In genomic region chr18:80181642-80182461, GRCh38 we compare ENCODE assay signal across 23 cellular contexts.
A peak's percentile ranks its signal among the peaks of the same experiment; 100 is the strongest.
DNase-seq lines count a peak whose midpoint lies in the region; ATAC-seq and TF ChIP-seq lines count a peak whose summit lies in the region.
"Had no signal": no experiment of that assay in that cellular context is flagged by ENCODE, and none has a peak within 500 bp of the region (broad histone marks: within the 10 kb centered on the region; RNA-seq: fewer than 3 reads in every experiment).

No MANE protein-coding gene starts in this region.

- no peak overlapping the region for H2BK120ac ChIP-seq in mesendoderm (ENCODE audit: low read depth, low read length)

- WGBS in mesendoderm (ENCODE audit: extremely low coverage, insufficient coverage, low lambda C conversion rate) = no CpG with 5 or more reads among the region's 12 CpGs
- 45 to 73% methylated on average over 1 to 12 of the region's 12 CpGs for WGBS in transverse colon (ENCODE audit: low coverage in 1 of 2), 2 donors

- no peaks in the 10 kb centered on the region for H3K79me2 ChIP-seq in mesendoderm (ENCODE audit: control insufficient read depth, insufficient read depth, low read length)

- ATAC-seq in Panc1 (peak; percentile 17; the same call in 1 of the 2 replicates), upper lobe of right lung (no peak), GM21528 (IDR thresholded peaks at IDR 0.05; ENCODE audit: low FRiP score, unreplicated experiment) (no peak)
- ATAC-seq: activated naive CD8-positive, alpha-beta T cell treated with anti-CD3 and anti-CD28 coated beads, Interleukin-2, amount 50 U/mL, for 24 hours; activated T-helper 17 cell treated with anti-CD3 and anti-CD28 coated beads, Interleukin-2, amount 50 U/mL, for 72 hours; left cardiac atrium; naive thymus-derived CD8-positive, alpha-beta T cell; T-cell had no signal

- TF ChIP-seq CTCF in Panc1 (IDR thresholded peaks at IDR 0.05) = no peak
- TF ChIP-seq CTCF in upper lobe of right lung (IDR thresholded peaks at IDR 0.05) = no peak
- TF ChIP-seq CTCF in transverse colon (IDR thresholded peaks at IDR 0.05) = no peak

- no peaks in the 10 kb centered on the region for H3K9me3 ChIP-seq in Panc1 (ENCODE audit: control insufficient read depth, insufficient read depth, low read depth, low read length)
- H3K9me3 ChIP-seq in upper lobe of right lung = no peaks in the 10 kb centered on the region
- H3K9me3 ChIP-seq in transverse colon = no peaks in the 10 kb centered on the region
- H3K9me3 ChIP-seq: BE2C had no signal

- no peak overlapping the region for H2BK5ac ChIP-seq in mesendoderm (ENCODE audit: low read length)

- CTCF ChIA-PET in Panc1 (lab: Charles Lee) = interaction anchor here (1.5 kb wide), 1 partner anchor 47 kb away, joined by 3 read pairs; no protein-coding TSS in a partner anchor

- H3K4me1 ChIP-seq in Panc1 (ENCODE audit: control insufficient read depth, insufficient read depth, low read length) (no peaks in the 10 kb centered on the region), mesendoderm (ENCODE audit: control insufficient read depth, low read depth, low read length) (no peaks in the 10 kb centered on the region), upper lobe of right lung (no peaks in the 10 kb centered on the region), transverse colon (no peaks in the 10 kb centered on the region)
- H3K4me1 ChIP-seq: BE2C had no signal

- POLR2A ChIA-PET in Panc1 (lab: Charles Lee) = no interaction called here

- peak overlapping the region; percentile 6 for H3K23ac ChIP-seq in mesendoderm (ENCODE audit: low read length)

- H3K4ac ChIP-seq in mesendoderm (ENCODE audit: low read depth, low read length) = no peak overlapping the region

- no peak overlapping the region for H4K8ac ChIP-seq in mesendoderm (ENCODE audit: low read depth, low read length)

- H3K27ac ChIP-seq in Panc1 (ENCODE audit: low read length) = no peak overlapping the region
- no peak overlapping the region for H3K27ac ChIP-seq in mesendoderm (ENCODE audit: low read depth, low read length)
- no peak overlapping the region for H3K27ac ChIP-seq in upper lobe of right lung
- H3K27ac ChIP-seq in transverse colon = no peak overlapping the region
- H3K27ac ChIP-seq: coronary artery had no signal

- no peak overlapping the region for H3K56ac ChIP-seq in mesendoderm (ENCODE audit: low read length)

- H3K36me3 ChIP-seq in Panc1 (ENCODE audit: control insufficient read depth, insufficient read depth, low read length) (no peaks in the 10 kb centered on the region), mesendoderm (ENCODE audit: control insufficient read depth, insufficient read depth, low read length) (no peaks in the 10 kb centered on the region), upper lobe of right lung (no peaks in the 10 kb centered on the region), transverse colon (no peaks in the 10 kb centered on the region)
- H3K36me3 ChIP-seq: BE2C had no signal

- H3K27me3 ChIP-seq in Panc1 (ENCODE audit: control insufficient read depth, insufficient read depth, low read length) (no peaks in the 10 kb centered on the region), mesendoderm (ENCODE audit: insufficient read depth, low read length, poor library complexity) (no peaks in the 10 kb centered on the region), upper lobe of right lung (no peaks in the 10 kb centered on the region), transverse colon (no peaks in the 10 kb centered on the region)
- H3K27me3 ChIP-seq: BE2C had no signal

- no peak overlapping the region for H2AK5ac ChIP-seq in mesendoderm (ENCODE audit: low read length)

- no peak overlapping the region for H3K4me3 ChIP-seq in Panc1 (ENCODE audit: low read depth in 2 of 2, low read length in 2 of 2)
- no peak overlapping the region for H3K4me3 ChIP-seq in mesendoderm (ENCODE audit: low read length)
- H3K4me3 ChIP-seq in upper lobe of right lung = no peak overlapping the region
- H3K4me3 ChIP-seq in transverse colon = no peak overlapping the region
- H3K4me3 ChIP-seq: coronary artery had no signal

- H3K79me1 ChIP-seq in mesendoderm (ENCODE audit: low read length) = no peaks in the 10 kb centered on the region

- H3K9ac ChIP-seq in mesendoderm (ENCODE audit: low read length) = no peak overlapping the region

- H2BK15ac ChIP-seq in mesendoderm (replicated peaks; ENCODE audit: low read depth) = no peak overlapping the region

- in situ Hi-C loops in Panc1 (cut with HindIII; ENCODE audit: low pct_unique_long_range_greater_than_20kb, low sequenced_read_pairs) (no loop called here), transverse colon (cut with MboI; ENCODE audit: low pct_ligation_motif_present in 1 of 4, low pct_unique_long_range_greater_than_20kb in 1 of 4, low sequenced_read_pairs in 3 of 4) (no loop called here)

- H4K5ac ChIP-seq in mesendoderm (ENCODE audit: low read length) = no peak overlapping the region

- no peak overlapping the region for H3K18ac ChIP-seq in mesendoderm (ENCODE audit: low read length)

- TF ChIP-seq EP300 in transverse colon (IDR thresholded peaks at IDR 0.05; ENCODE audit: low read depth) = no peak

- DNase-seq in NCI-H510A treated with DMSO at 0.1 percent for 48 hours (lab: John Stamatoyannopoulos, UW) (peak; percentile 21), NCI-H510A (lab: John Stamatoyannopoulos, UW) (no peak), Panc1 (ENCODE audit: low read depth, low spot score) (no peak), mesendoderm (no peak), upper lobe of right lung (peak; percentile 56), NCI-H2107 (lab: John Stamatoyannopoulos, UW) (no peak), transverse colon (no peak)
- DNase-seq: 8988T; activated CD4-positive, alpha-beta T cell treated with anti-CD3 and anti-CD28 coated beads for 4 hours; activated naive CD8-positive, alpha-beta T cell treated with anti-CD3 and anti-CD28 coated beads, Interleukin-2, amount 50 U/mL, for 24 hours; BE2C; KG1; left cardiac atrium; mesenchymal stem cell; naive thymus-derived CD8-positive, alpha-beta T cell; NCI-H526 treated with DMSO at 0.1 percent for 48 hours; SHP77; stimulated activated CD4-positive, alpha-beta T cell treated with anti-CD3 and anti-CD28 coated beads, Interleukin-2, amount 100 ng/mL, for 48 hours; T-cell; trophoblast cell had no signal

- no peak overlapping the region for H3K4me2 ChIP-seq in mesendoderm (ENCODE audit: low read length)

- TF ChIP-seq POLR2A in transverse colon (IDR thresholded peaks at IDR 0.05) = no peak

- intact Hi-C loops in Panc1 (cut with micrococcal nuclease; ENCODE audit: unreplicated experiment) = no loop called here
- intact Hi-C loops in upper lobe of right lung (cut with DNase I) = no loop called here
- intact Hi-C loops in transverse colon (cut with DNase I; ENCODE audit: low total_unique reads) = no loop called here

- no TSS peak for BruUV-seq in Panc1 (replicated peaks; lab: Mats Ljungman, UMichigan)

Comparison
In these comparisons a context has a peak if more than half of its experiments do, and no peak if none do; other contexts are left out.
1. DNase-seq: peak in NCI-H510A treated with DMSO at 0.1 percent for 48 hours (single experiment) and upper lobe of right lung (single experiment); none in NCI-H510A (single experiment), Panc1 (single experiment), mesendoderm (single experiment), NCI-H2107 (single experiment) and transverse colon (single experiment).